8 cellular contexts compared by ENCODE assay signal in genomic region chr15:32861741-32862140, GRCh38.
DNase-seq lines count a peak whose midpoint lies in the region; ATAC-seq and TF ChIP-seq lines count a peak whose summit lies in the region.

No MANE protein-coding gene starts in this region.

- no peaks in the 10 kb centered on the region for H3K79me2 ChIP-seq in OCI-LY3 (ENCODE audit: low read length)

- no peak overlapping the region for H3K9ac ChIP-seq in OCI-LY3 (ENCODE audit: low read length)

- DNase-seq in GM12865 (ENCODE audit: low read depth) (peak; percentile 62), foreskin keratinocyte (peak in 1 of 2 donors; percentile 26), retina (peak; percentile 95), dermis blood vessel endothelial cell (no peak), SHP77 treated with DMSO at 0.1 percent for 48 hours (lab: John Stamatoyannopoulos, UW) (no peak)

- TF ChIP-seq CTCF in GM12865 (IDR thresholded peaks at IDR 0.05; ENCODE audit: insufficient read depth, low read depth, low read length, missing control alignments) (no peak), OCI-LY3 (IDR thresholded peaks at IDR 0.05; ENCODE audit: low read depth, low read length) (no peak), foreskin keratinocyte (conservative IDR thresholded peaks at IDR 0.05) (no peak)

- H4K20me1 ChIP-seq in OCI-LY3 (ENCODE audit: insufficient read depth, low read length) = no peaks in the 10 kb centered on the region

- ATAC-seq in foreskin keratinocyte (peak; percentile 49), HG02840 (IDR thresholded peaks at IDR 0.05; ENCODE audit: low FRiP score, unreplicated experiment) (no peak), GM19035 (IDR thresholded peaks at IDR 0.05; ENCODE audit: unreplicated experiment) (no peak)

- H2AFZ ChIP-seq in OCI-LY3 (ENCODE audit: low read depth, low read length) = peak overlapping the region; percentile 5; the same call in 1 of the 2 replicates

- H3K4me1 ChIP-seq in OCI-LY3 (ENCODE audit: low read length) (peaks cover 18% of the 10 kb centered on the region), foreskin keratinocyte (peaks cover 9% of the 10 kb centered on the region)

- H3K36me3 ChIP-seq in OCI-LY3 (replicated peaks; ENCODE audit: low read depth, low read length) = no peaks in the 10 kb centered on the region

- peak overlapping the region; percentile 60 for H3K4me2 ChIP-seq in OCI-LY3 (ENCODE audit: low read length)

- H3K9me3 ChIP-seq in OCI-LY3 (ENCODE audit: insufficient read depth, low read length) = no peaks in the 10 kb centered on the region

- no peak overlapping the region for H3K27ac ChIP-seq in OCI-LY3 (ENCODE audit: low read length)
- H3K27ac ChIP-seq in foreskin keratinocyte = no peak overlapping the region

- H3K4me3 ChIP-seq in GM12865 (ENCODE audit: low read depth, low read length) (peak overlapping the region; percentile 5; the same call in 1 of the 2 replicates), OCI-LY3 (ENCODE audit: low read length) (peak overlapping the region; percentile 42)

- H3K27me3 ChIP-seq in OCI-LY3 (ENCODE audit: low read depth, low read length) = peaks cover 23% of the 10 kb centered on the region
- no peaks in the 10 kb centered on the region for H3K27me3 ChIP-seq in foreskin keratinocyte

Comparison
In these comparisons a context has a peak if more than half of its experiments do, and no peak if none do; other contexts are left out.
1. DNase-seq: peak in GM12865 (single experiment) and retina (single experiment); none in dermis blood vessel endothelial cell (single experiment) and SHP77 treated with DMSO at 0.1 percent for 48 hours (single experiment).